8 cellular contexts compared by ENCODE assay signal in genomic region chr18:49814147-49814499, GRCh38. TPM values are rescaled to one million over a fixed set of nuclear protein-coding genes. Genes with fewer than 3 reads are reported as not detected.
DNase-seq lines count a peak whose midpoint lies in the region; ATAC-seq and TF ChIP-seq lines count a peak whose summit lies in the region.

No MANE protein-coding gene starts in this region.

- CTCF ChIA-PET in Caco-2 (lab: Charles Lee), result no interaction called here

- TF ChIP-seq CTCF in Caco-2 (IDR thresholded peaks at IDR 0.05; ENCODE audit: insufficient read depth in 1 of 2, low read depth in 1 of 2, low read length in 1 of 2, severe bottlenecking in 1 of 2, unreplicated experiment in 1 of 2) (no peak), cardiac fibroblast (IDR thresholded peaks at IDR 0.05; ENCODE audit: low read depth, low read length) (no peak)

- no peaks in the 10 kb centered on the region for H3K27me3 ChIP-seq in Caco-2 (replicated peaks; ENCODE audit: control insufficient read depth, insufficient read depth, low read length)
- H3K27me3 ChIP-seq in HUES6 (ENCODE audit: control insufficient read depth, insufficient read depth, low read length), result no peaks in the 10 kb centered on the region

- H3K36me3 Mint-ChIP-seq in Caco-2 (ENCODE audit: insufficient read depth, unreplicated experiment), result peaks cover 29% of the 10 kb centered on the region

- peak overlapping the region; percentile 85 for H3K4me3 Mint-ChIP-seq in Caco-2 (ENCODE audit: unreplicated experiment)

- peaks cover 20% of the 10 kb centered on the region for H3K4me1 ChIP-seq in Caco-2
- peaks cover 7% of the 10 kb centered on the region for H3K4me1 ChIP-seq in HUES6 (ENCODE audit: control insufficient read depth, insufficient read depth, low read length)

- H3K9me3 Mint-ChIP-seq in Caco-2 (ENCODE audit: unreplicated experiment), result no peaks in the 10 kb centered on the region

- TSS peak; percentile 93 for BruUV-seq in Caco-2 (replicated peaks; lab: Mats Ljungman, UMichigan)

- peak; percentile 18 for ATAC-seq in GM21367 (IDR thresholded peaks at IDR 0.05; ENCODE audit: unreplicated experiment)

- H3K4me1 Mint-ChIP-seq in Caco-2 (ENCODE audit: low read depth, unreplicated experiment), result peaks cover 33% of the 10 kb centered on the region

- peak overlapping the region; percentile 61; the same call in 1 of the 2 replicates for H3K27ac ChIP-seq in HUES6 (ENCODE audit: low read depth, low read length)

- H3K36me3 ChIP-seq in Caco-2 (ENCODE audit: control insufficient read depth, insufficient read depth, low read length) (no peaks in the 10 kb centered on the region), HUES6 (ENCODE audit: control insufficient read depth, insufficient read depth, low read length) (peaks cover 10% of the 10 kb centered on the region)

- intact Hi-C loops in Caco-2 (cut with micrococcal nuclease; ENCODE audit: unreplicated experiment), result loop anchor here (5.0 kb wide), 1 partner anchor 43 kb away; no protein-coding TSS in a partner anchor

- peak overlapping the region; percentile 89 for H3K27ac Mint-ChIP-seq in Caco-2 (ENCODE audit: unreplicated experiment)

- H3K4me3 ChIP-seq in Caco-2 (ENCODE audit: low read depth, low read length) (peak overlapping the region; percentile 78), HUES6 (ENCODE audit: low read depth, low read length) (peak overlapping the region; percentile 80), cardiac fibroblast (replicated peaks in 1 of 2; ENCODE audit: low read depth in 2 of 2, low read length in 2 of 2) (peak overlapping the region; percentile 83 to 86)

- POLR2A ChIA-PET in Caco-2 (lab: Charles Lee), result interaction anchor here (0.6 to 1.0 kb wide), 4 partner anchors 44 to 312 kb away, joined by 3 to 13 read pairs (median 4); no protein-coding TSS in a partner anchor

- H3K9me3 ChIP-seq in Caco-2 (no peaks in the 10 kb centered on the region), HUES6 (ENCODE audit: control insufficient read depth, insufficient read depth, low read depth, low read length) (peaks cover 19% of the 10 kb centered on the region)

- H3K27me3 Mint-ChIP-seq in Caco-2 (ENCODE audit: insufficient read depth, unreplicated experiment), result no peaks in the 10 kb centered on the region

- peak; percentile 47 to 48 for DNase-seq in Caco-2
- DNase-seq in SW480 (ENCODE audit: low spot score), result peak; percentile 21
- peak; percentile 64 to 72 for DNase-seq in cardiac fibroblast (ENCODE audit: low read depth in 2 of 2)
- DNase-seq in kidney tubule cell (ENCODE audit: low spot score), result peak; percentile 52
- peak; percentile 42 to 45 for DNase-seq in stimulated activated CD4-positive, alpha-beta T cell treated with anti-CD3 and anti-CD28 coated beads, Interleukin-4, amount 100 ng/mL, for 48 hours (ENCODE audit: low read depth in 2 of 2)
- no peak for DNase-seq in NCI-H187 treated with DMSO at 0.1 percent for 48 hours (lab: John Stamatoyannopoulos, UW)

- peak overlapping the region; percentile 81 for H3K9ac ChIP-seq in HUES6 (ENCODE audit: low read length)

RNA-seq across cellular contexts. Expression of gene ACAA2, which starts 0.8 kb away (rescaled TPM):
- total RNA-seq in Caco-2 (2022), result 188 and 207 TPM in 2 replicates
